ENCODE assay signal across 8 cellular contexts in genomic region chr9:136944094-136944518, GRCh38. TPM values are rescaled to one million over a fixed set of nuclear protein-coding genes. Genes with fewer than 3 reads are reported as not detected.
DNase-seq lines count a peak whose midpoint lies in the region; ATAC-seq and TF ChIP-seq lines count a peak whose summit lies in the region.

No MANE protein-coding gene starts in this region.

- peaks cover 3% of the 10 kb centered on the region for H3K4me1 Mint-ChIP-seq in activated CD4-positive, alpha-beta T cell treated with anti-CD3 and anti-CD28 coated beads, Interleukin-2, amount 10 ng/mL, durations not matched to agents 24 days and 14 days

- intact Hi-C loops in activated CD4-positive, alpha-beta T cell treated with anti-CD3 and anti-CD28 coated beads, Interleukin-2, amount 10 ng/mL, durations not matched to agents 24 days and 14 days (cut with micrococcal nuclease) = loop anchor here (1.0 kb wide), 4 partner anchors 42 to 95 kb away; partner anchors contain the start of genes PAXX, PHPT1 and TRAF2
- intact Hi-C loops in lower lobe of right lung (cut with DNase I) (no loop called here), transverse colon (cut with DNase I; ENCODE audit: low total_unique reads) (loop anchor here (10.0 kb wide), 1 partner anchor 79 kb away; the partner anchor contains the start of gene EDF1)

- H3K4me1 ChIP-seq in lower lobe of right lung = peaks cover 35% of the 10 kb centered on the region
- H3K4me1 ChIP-seq in transverse colon = peaks cover 7 to 33% (median 18%) of the 10 kb centered on the region in 4 donors

- WGBS in transverse colon (ENCODE audit: low coverage in 1 of 2), 2 donors = 1% methylated on average over 44 of the region's 55 CpGs; no CpG with 5 or more reads in 1 of the 2 donors

- H3K27me3 ChIP-seq in lower lobe of right lung (ENCODE audit: low read depth) (no peaks in the 10 kb centered on the region), transverse colon (no peaks in the 10 kb centered on the region)

- in situ Hi-C loops in transverse colon (cut with MboI; ENCODE audit: low pct_ligation_motif_present in 1 of 4, low pct_unique_long_range_greater_than_20kb in 1 of 4, low sequenced_read_pairs in 3 of 4) = no loop called here

- no peak for DNase-seq in activated CD4-positive, alpha-beta T cell treated with anti-CD3 and anti-CD28 coated beads, Interleukin-2, amount 10 ng/mL, durations not matched to agents 24 days and 14 days
- DNase-seq in activated CD4-positive, alpha-beta T cell treated with anti-CD3 and anti-CD28 coated beads for 48 hours = no peak
- DNase-seq in HCEC 1CT (peak; percentile 56), NOMO-1 treated with DMSO at 0.1 percent for 48 hours (lab: John Stamatoyannopoulos, UW; ENCODE audit: unreplicated experiment) (peak; percentile 74), lower lobe of right lung (no peak), transverse colon (no peak), NCI-H128 (lab: John Stamatoyannopoulos, UW; ENCODE audit: unreplicated experiment) (no peak)

- peak overlapping the region; percentile 98 for H3K4me3 ChIP-seq in lower lobe of right lung
- H3K4me3 ChIP-seq in transverse colon = peak overlapping the region; percentile 36 to 97 (median 79)

- H3K9me3 ChIP-seq in lower lobe of right lung (no peaks in the 10 kb centered on the region), transverse colon (no peaks in the 10 kb centered on the region)

- H3K36me3 Mint-ChIP-seq in activated CD4-positive, alpha-beta T cell treated with anti-CD3 and anti-CD28 coated beads, Interleukin-2, amount 10 ng/mL, durations not matched to agents 24 days and 14 days (ENCODE audit: low read depth) = peaks cover 12% of the 10 kb centered on the region

- peaks cover 35% of the 10 kb centered on the region for H3K36me3 ChIP-seq in lower lobe of right lung
- H3K36me3 ChIP-seq in transverse colon = peaks cover 0 to 26% (median 14%) of the 10 kb centered on the region in 4 donors

- peak overlapping the region; percentile 69 for H3K27ac ChIP-seq in cingulate gyrus (ENCODE audit: low read depth, low read length)
- H3K27ac ChIP-seq in lower lobe of right lung = peak overlapping the region; percentile 87
- H3K27ac ChIP-seq in transverse colon = peak overlapping the region; percentile 90 to 96 (median 92)

- TF ChIP-seq POLR2A in transverse colon (IDR thresholded peaks at IDR 0.05) = peak; percentile 7

- H3K4me3 Mint-ChIP-seq in activated CD4-positive, alpha-beta T cell treated with anti-CD3 and anti-CD28 coated beads, Interleukin-2, amount 10 ng/mL, durations not matched to agents 24 days and 14 days = peak overlapping the region; percentile 83

- H3K27ac Mint-ChIP-seq in activated CD4-positive, alpha-beta T cell treated with anti-CD3 and anti-CD28 coated beads, Interleukin-2, amount 10 ng/mL, durations not matched to agents 24 days and 14 days = peak overlapping the region; percentile 82

- no peak for TF ChIP-seq EP300 in transverse colon (IDR thresholded peaks at IDR 0.05; ENCODE audit: low read depth)

- no peak for TF ChIP-seq CTCF in lower lobe of right lung (IDR thresholded peaks at IDR 0.05)
- TF ChIP-seq CTCF in transverse colon (IDR thresholded peaks at IDR 0.05) = no peak

- H3K9me3 Mint-ChIP-seq in activated CD4-positive, alpha-beta T cell treated with anti-CD3 and anti-CD28 coated beads, Interleukin-2, amount 10 ng/mL, durations not matched to agents 24 days and 14 days = no peaks in the 10 kb centered on the region

- H3K27me3 Mint-ChIP-seq in activated CD4-positive, alpha-beta T cell treated with anti-CD3 and anti-CD28 coated beads, Interleukin-2, amount 10 ng/mL, durations not matched to agents 24 days and 14 days = no peaks in the 10 kb centered on the region

- peak; percentile 29 to 57 for ATAC-seq in lower lobe of right lung

RNA-seq across cellular contexts. Expression of gene FBXW5, which starts 0.4 kb away (rescaled TPM):
- 92.7 and 93.6 TPM in 2 replicates for total RNA-seq in activated CD4-positive, alpha-beta T cell treated with anti-CD3 and anti-CD28 coated beads, Interleukin-2, amount 10 ng/mL, durations not matched to agents 24 days and 14 days
- total RNA-seq in lower lobe of right lung (83.2 TPM), transverse colon (100 to 1,000 TPM; 294 to 820 (median 446) TPM)

RNA-seq across cellular contexts. Expression of gene C8G, which starts 0.9 kb away (rescaled TPM):
- 0.69 and 1.7 TPM in 2 replicates for total RNA-seq in activated CD4-positive, alpha-beta T cell treated with anti-CD3 and anti-CD28 coated beads, Interleukin-2, amount 10 ng/mL, durations not matched to agents 24 days and 14 days
- 2.2 TPM for total RNA-seq in lower lobe of right lung
- total RNA-seq in transverse colon = 1 to 10 TPM in 3 of 4 donors, not detected in 1; 4.3 to 7.9 (median 6.4) TPM

RNA-seq across cellular contexts. Expression of gene LCN12, which starts 8.0 kb away (rescaled TPM):
- 1.3 and 2.3 TPM in 2 replicates for total RNA-seq in activated CD4-positive, alpha-beta T cell treated with anti-CD3 and anti-CD28 coated beads, Interleukin-2, amount 10 ng/mL, durations not matched to agents 24 days and 14 days
- total RNA-seq in lower lobe of right lung (1.9 TPM), transverse colon (10 to 100 TPM in 1 of 4 donors, 1 to 10 TPM in 3; 1.2 to 52.7 (median 5.5) TPM)

RNA-seq across cellular contexts. Expression of gene PTGDS, which starts 33.2 kb away (rescaled TPM):
- not detected in 2 replicates for total RNA-seq in activated CD4-positive, alpha-beta T cell treated with anti-CD3 and anti-CD28 coated beads, Interleukin-2, amount 10 ng/mL, durations not matched to agents 24 days and 14 days
- total RNA-seq in lower lobe of right lung (225 TPM), transverse colon (10 to 100 TPM in 3 of 4 donors, 1 to 10 TPM in 1; 6.8 to 59.1 (median 17.8) TPM)

RNA-seq across cellular contexts. Expression of gene LCNL1, which starts 38.7 kb away (rescaled TPM):
- total RNA-seq in activated CD4-positive, alpha-beta T cell treated with anti-CD3 and anti-CD28 coated beads, Interleukin-2, amount 10 ng/mL, durations not matched to agents 24 days and 14 days = not detected in 2 replicates
- total RNA-seq in lower lobe of right lung = 1.9 TPM
- under 1 TPM in 2 of 4 donors, not detected in 2; 0.27 to 0.75 TPM for total RNA-seq in transverse colon

Comparison
In these comparisons a context has a peak if more than half of its experiments do, and no peak if none do; other contexts are left out.
1. DNase-seq: peak in HCEC 1CT (single experiment) and NOMO-1 treated with DMSO at 0.1 percent for 48 hours (single experiment); none in activated CD4-positive, alpha-beta T cell treated with anti-CD3 and anti-CD28 coated beads, Interleukin-2, amount 10 ng/mL, durations not matched to agents 24 days and 14 days (single experiment), activated CD4-positive, alpha-beta T cell treated with anti-CD3 and anti-CD28 coated beads for 48 hours (single experiment), lower lobe of right lung (single experiment), transverse colon (single experiment) and NCI-H128 (single experiment).
2. Peak in every context shown above with its lines, with median percentiles within 50 percentile points of each other: H3K27ac ChIP-seq.